ENCODE assay signal across 19 cellular contexts in the genomic region with DNA sequence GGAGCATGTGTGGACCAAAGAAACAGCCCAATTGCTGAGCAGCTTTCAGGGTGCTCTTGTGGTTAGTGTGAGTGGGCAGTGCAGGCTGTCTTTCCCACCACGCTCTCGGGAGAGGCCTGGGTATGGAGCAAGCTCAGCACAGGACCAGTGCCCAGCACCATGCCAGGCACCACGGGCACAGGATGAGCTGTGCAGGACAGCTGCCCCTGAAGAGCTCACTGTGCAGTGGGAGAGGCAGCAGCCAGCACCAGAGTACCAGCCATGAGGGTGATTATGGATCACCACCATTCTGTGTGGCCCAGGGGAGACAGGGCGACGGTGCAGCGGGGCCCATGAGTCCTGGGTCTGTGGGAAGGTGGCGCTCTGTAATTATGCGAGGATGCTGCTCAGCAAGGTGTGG. TPM values are rescaled to one million over a fixed set of nuclear protein-coding genes. Genes with fewer than 3 reads are reported as not detected.
DNase-seq lines count a peak whose midpoint lies in the region; ATAC-seq and FAIRE-seq lines count a peak whose summit lies in the region.
"Had no signal": no experiment of that assay in that cellular context is flagged by ENCODE, and none has a peak within 500 bp of the region (broad histone marks: within the 10 kb centered on the region; RNA-seq: fewer than 3 reads in every experiment).

No MANE protein-coding gene starts in this region.

- no peaks in the 10 kb centered on the region for H3K9me3 ChIP-seq in HAP-1

- no peaks in the 10 kb centered on the region for H3K36me3 ChIP-seq in HAP-1 (replicated peaks)

- DNase-seq in activated effector memory CD4-positive, alpha-beta T cell treated with anti-CD3 and anti-CD28 coated beads, Interleukin-2, amount 50 U/mL, for 16 hours, result peak; percentile 22
- no peak for DNase-seq in activated effector memory CD4-positive, alpha-beta T cell treated with Interleukin-2 at 50 U/mL for 16 hours
- DNase-seq in HTR-8/SVneo (ENCODE audit: insufficient read length, low spot score), result no peak
- DNase-seq in left lobe of liver (ENCODE audit: low spot score), result peak; percentile 24
- DNase-seq in posterior vena cava (ENCODE audit: low spot score), result peak; percentile 47
- DNase-seq in MV-4-11 (lab: John Stamatoyannopoulos, UW), result no peak
- DNase-seq in HAP-1 (ENCODE audit: low spot score in 2 of 2), result no peak
- DNase-seq: 8988T; CD4-positive, alpha-beta memory T cell; DMS79; GM23248; KBM-7; NCI-H1417 treated with DMSO at 0.1 percent for 48 hours; NCI-H2029; NCI-H2171; NCI-H446 treated with DMSO at 0.1 percent for 48 hours; NK-92 treated with Interleukin-12 subunit alpha and Interleukin-12 subunit beta, amount 100 ng/mL, for 24 hours; OCI-M1 had no signal

- H3K4me3 ChIP-seq in HAP-1, result no peak overlapping the region
- H3K4me3 ChIP-seq: GM23248 had no signal

- ATAC-seq in left lobe of liver, result no peak
- no peak for ATAC-seq in HG02884 (IDR thresholded peaks at IDR 0.05; ENCODE audit: unreplicated experiment)

- in situ Hi-C loops in HAP-1 (cut with MboI; ENCODE audit: low sequenced_read_pairs), result no loop called here

- no peaks in the 10 kb centered on the region for H3K4me1 ChIP-seq in HAP-1

- no peaks in the 10 kb centered on the region for H3K27me3 ChIP-seq in HAP-1 (ENCODE audit: low read depth)

- FAIRE-seq in HTR-8/SVneo (lab: Jason Lieb, UNC), result peak; percentile 70

- intact Hi-C loops in posterior vena cava (cut with DNase I), result no loop called here

RNA-seq across cellular contexts. Expression of gene FAHD2A, which starts 29.7 kb away (rescaled TPM):
- 75.2 TPM for total RNA-seq in left lobe of liver
- 10 to 100 TPM; 14.1 to 18.3 TPM for total RNA-seq in posterior vena cava

Comparison
In these comparisons a context has a peak if more than half of its experiments do, and no peak if none do; other contexts are left out.
1. DNase-seq: peak in activated effector memory CD4-positive, alpha-beta T cell treated with anti-CD3 and anti-CD28 coated beads, Interleukin-2, amount 50 U/mL, for 16 hours (single experiment), left lobe of liver (single experiment) and posterior vena cava (single experiment); none in activated effector memory CD4-positive, alpha-beta T cell treated with Interleukin-2 at 50 U/mL for 16 hours (single experiment), HTR-8/SVneo (single experiment), MV-4-11 (single experiment) and HAP-1 (0 of 2).